In the genomic region with DNA sequence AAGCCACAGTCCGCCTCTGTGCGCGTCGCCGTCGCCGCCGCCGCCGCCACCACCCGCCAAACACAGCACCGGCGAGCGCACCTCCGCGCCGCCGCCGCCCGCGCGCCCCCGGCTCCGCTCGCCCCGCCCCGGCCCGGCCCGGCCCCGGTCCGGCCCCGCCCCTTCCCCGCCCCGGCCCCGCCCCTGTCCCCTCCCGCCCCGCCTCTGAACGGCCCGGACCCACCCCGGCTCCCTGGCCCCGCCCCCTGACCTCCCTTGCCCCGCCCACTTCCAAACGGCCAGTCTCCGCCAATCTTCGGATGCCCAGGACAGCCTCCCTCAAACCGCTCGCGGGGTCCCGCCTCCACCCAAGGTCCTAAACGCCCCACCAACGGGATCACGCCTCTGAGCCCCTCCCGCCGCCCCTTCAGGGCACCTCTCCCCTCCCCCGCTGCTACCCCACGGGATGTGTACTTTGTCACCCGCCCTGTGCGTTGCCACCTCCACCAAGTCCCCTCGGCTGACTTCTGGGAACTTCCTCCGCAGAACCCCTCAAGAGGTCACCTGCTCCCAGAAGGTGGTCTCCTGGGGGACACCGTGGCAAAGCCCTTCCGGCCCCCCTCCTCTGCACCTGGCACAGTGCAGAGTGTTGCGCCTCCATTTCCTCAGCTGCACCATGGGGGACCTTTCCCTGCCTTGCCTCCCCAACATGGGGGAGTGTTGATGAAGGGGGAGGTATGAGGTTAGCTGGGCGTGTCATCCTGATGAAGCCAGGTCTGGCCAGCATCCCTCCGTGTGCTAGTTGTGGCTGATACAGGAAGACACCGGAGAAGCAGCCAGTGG, we compare ENCODE assay signal across 8 cellular contexts. TPM values are rescaled to one million over a fixed set of nuclear protein-coding genes. Genes with fewer than 3 reads are reported as not detected.
DNase-seq lines count a peak whose midpoint lies in the region; ATAC-seq and TF ChIP-seq lines count a peak whose summit lies in the region.

TSS of gene KIAA0930 (minus strand) at position 85 of the 822 bp plus-strand sequence. CDS start 191 bp downstream, outside the sequence.

- H3K27ac Mint-ChIP-seq in CD8-positive, alpha-beta memory T cell = peak within 1 kb of the TSS; percentile 78 to 93 (median 92)

- H3K4me1 Mint-ChIP-seq in CD8-positive, alpha-beta memory T cell = peaks cover 33 to 47% (median 35%) of the 10 kb centered on the region in 3 donors

- peak; percentile 84 for ATAC-seq in lung (ENCODE audit: insufficient read depth, low FRiP score)

- peak within 1 kb of the TSS; percentile 91 to 98 (median 94) for H3K4me3 Mint-ChIP-seq in CD8-positive, alpha-beta memory T cell

- H3K27me3 ChIP-seq in CD8-positive, alpha-beta memory T cell (ENCODE audit: insufficient read depth, low read length, poor library complexity, severe bottlenecking) = no peaks in the 10 kb centered on the region
- H3K27me3 ChIP-seq in HAP-1 (ENCODE audit: low read depth) (no peaks in the 10 kb centered on the region), lung (ENCODE audit: control insufficient read depth, insufficient read depth) (no peaks in the 10 kb centered on the region)

- peak; percentile 81 to 92 (median 86) for DNase-seq in CD8-positive, alpha-beta memory T cell
- DNase-seq in HAP-1 (ENCODE audit: low spot score in 2 of 2) (peak; percentile 53 to 89), NCI-H82 (lab: John Stamatoyannopoulos, UW) (peak; percentile 81), lung (ENCODE audit: low spot score) (peak; percentile 85), NCI-H187 treated with DMSO at 0.1 percent for 48 hours (lab: John Stamatoyannopoulos, UW) (no peak)
- peak; percentile 92 for DNase-seq in activated CD8-positive, alpha-beta memory T cell treated with anti-CD3 and anti-CD28 coated beads for 24 hours
- DNase-seq in effector CD4-positive, alpha-beta T cell = peak; percentile 76
- DNase-seq in stimulated activated CD4-positive, alpha-beta T cell treated with anti-CD3 and anti-CD28 coated beads, TNF-alpha, amount 100 ng/mL, for 1 hour (ENCODE audit: low read depth in 3 of 3, low spot score in 1 of 3) = peak; percentile 59 to 69 (median 64)

- CTCF ChIA-PET in CD8-positive, alpha-beta memory T cell (lab: Charles Lee) = no interaction called here

- peaks cover 0 to 21% (median 2%) of the 10 kb centered on the region in 3 donors for H3K36me3 Mint-ChIP-seq in CD8-positive, alpha-beta memory T cell

- POLR2A ChIA-PET in CD8-positive, alpha-beta memory T cell (lab: Charles Lee) = interaction anchor here (1.1 kb wide), 1 partner anchor 77 kb away, joined by 4 read pairs; the partner anchor contains the start of gene NUP50

- no peaks in the 10 kb centered on the region for H3K36me3 ChIP-seq in CD8-positive, alpha-beta memory T cell (ENCODE audit: insufficient read depth, low read length)
- H3K36me3 ChIP-seq in HAP-1 (replicated peaks) = peaks cover 4% of the 10 kb centered on the region; the same call in 1 of the 2 replicates
- peaks cover 0 to 8% of the 10 kb centered on the region in 2 donors for H3K36me3 ChIP-seq in lung (ENCODE audit: control insufficient read depth in 2 of 2, insufficient read depth in 2 of 2, low read length in 2 of 2)

- peak within 1 kb of the TSS; percentile 65 for H3K4me3 ChIP-seq in CD8-positive, alpha-beta memory T cell (ENCODE audit: low read length)
- H3K4me3 ChIP-seq in HAP-1 = peak within 1 kb of the TSS; percentile 64
- H3K4me3 ChIP-seq in lung = peak within 1 kb of the TSS; percentile 73

- TF ChIP-seq CTCF in lung (IDR thresholded peaks at IDR 0.05; ENCODE audit: control extremely low read depth, extremely low read depth) = no peak

- H3K4me1 ChIP-seq in CD8-positive, alpha-beta memory T cell (ENCODE audit: insufficient read depth, low read length) = peaks cover 20% of the 10 kb centered on the region
- H3K4me1 ChIP-seq in HAP-1 (peaks cover 11% of the 10 kb centered on the region; the same call in 1 of the 2 replicates), lung (ENCODE audit: control insufficient read depth in 2 of 2, insufficient read depth in 2 of 2, low read length in 2 of 2) (peaks cover 0 to 14% of the 10 kb centered on the region in 2 donors)

- in situ Hi-C loops in HAP-1 (cut with MboI; ENCODE audit: low sequenced_read_pairs) = no loop called here

- peaks cover 0 to 2% (median 0%) of the 10 kb centered on the region in 5 donors for H3K9me3 Mint-ChIP-seq in CD8-positive, alpha-beta memory T cell

- H3K9me3 ChIP-seq in CD8-positive, alpha-beta memory T cell (ENCODE audit: low read length) = no peaks in the 10 kb centered on the region
- no peaks in the 10 kb centered on the region for H3K9me3 ChIP-seq in HAP-1
- no peaks in the 10 kb centered on the region for H3K9me3 ChIP-seq in lung (ENCODE audit: control insufficient read depth in 2 of 2, insufficient read depth in 1 of 2, low read length in 1 of 2)

- H3K27me3 Mint-ChIP-seq in CD8-positive, alpha-beta memory T cell = peaks cover 0 to 1% of the 10 kb centered on the region in 2 donors

- peak within 1 kb of the TSS; percentile 47 for H3K27ac ChIP-seq in CD8-positive, alpha-beta memory T cell (ENCODE audit: low read depth, low read length)
- H3K27ac ChIP-seq in lung (ENCODE audit: low read depth in 1 of 2, low read length in 1 of 2) = peak within 1 kb of the TSS in 1 of 2 donors; percentile 64

- 7 to 13% methylated on average over 27 to 66 of the region's 66 CpGs for WGBS in lung, 2 donors

RNA-seq across cellular contexts. Expression of gene KIAA0930, which starts in this region (rescaled TPM):
- total RNA-seq in CD8-positive, alpha-beta memory T cell = 10 to 100 TPM; 32.3 to 39.5 TPM
- 2.7 TPM for polyA plus RNA-seq in CD8-positive, alpha-beta memory T cell
- total RNA-seq in lung = 10 to 100 TPM; 25.9 to 67.3 TPM
- 10 to 100 TPM; 57.3 to 57.4 TPM for polyA plus RNA-seq in lung

Comparison
In these comparisons a context has a peak if more than half of its experiments do, and no peak if none do; other contexts are left out.
1. RNA of gene KIAA0930 (polyA plus RNA-seq): 57.3 to 57.4 TPM in lung; 2.7 TPM in CD8-positive, alpha-beta memory T cell (single experiment); every median in the first group is over 10 times any median in the second.
2. Peak in every context shown above with its lines, with median percentiles within 50 percentile points of each other: H3K4me3 ChIP-seq.